In genomic region chr3:170703121-170703588, GRCh38 we compare ENCODE assay signal across 1 cellular context.
TF ChIP-seq lines count a peak whose summit lies in the region.

No MANE protein-coding gene starts in this region.

TF ChIP-seq in K562, 482 proteins besides CTCF, POLR2A, EP300 and RAD21 (continued from another document and continues in another):
- TF ChIP-seq ZMIZ1 (IDR thresholded peaks at IDR 0.05; ENCODE audit: low read depth in 2 of 2, low read length in 2 of 2) (peak in 1 of 2 experiments; percentile 42; a peak in 1 of 4 replicates), ZNF217 (CRISPR knock-in tag; IDR thresholded peaks at IDR 0.05) (no peak), TCF3 (CRISPR knock-in tag; IDR thresholded peaks at IDR 0.05) (peak; percentile 80), JUNB (CRISPR knock-in tag; conservative IDR thresholded peaks at IDR 0.05) (no peak), RFX5 (IDR thresholded peaks at IDR 0.05; ENCODE audit: low read depth, low read length) (no peak), AFF1 (IDR thresholded peaks at IDR 0.05; ENCODE audit: low read depth in 1 of 2, partially characterized antibody in 2 of 2) (no peak), NFE2 (IDR thresholded peaks at IDR 0.05; ENCODE audit: low read depth) (peak; percentile 17; the same call in 1 of the 2 replicates), MTA1 (IDR thresholded peaks at IDR 0.05; ENCODE audit: borderline replicate concordance) (no peak), MYC (IDR thresholded peaks at IDR 0.05; ENCODE audit: low read depth, low read length) (peak; percentile 81), MYC (CRISPR knock-in tag; IDR thresholded peaks at IDR 0.05; ENCODE audit: borderline replicate concordance, low read depth) (no peak), MCM7 (IDR thresholded peaks at IDR 0.05) (no peak), BRF1 (IDR thresholded peaks at IDR 0.05; ENCODE audit: borderline replicate concordance, extremely low read depth, insufficient read length) (no peak), ZFX (CRISPR knock-in tag; IDR thresholded peaks at IDR 0.05) (no peak), RBM39 (optimal IDR thresholded peaks at IDR 0.05; ENCODE audit: low read depth, low read length) (no peak), PRPF4 (IDR thresholded peaks at IDR 0.05; ENCODE audit: insufficient read depth, low read depth, low read length, poor library complexity, severe bottlenecking) (no peak), EP400 (IDR thresholded peaks at IDR 0.05) (peak; percentile 55), GATAD2A (IDR thresholded peaks at IDR 0.05) (no peak), MEF2A (IDR thresholded peaks at IDR 0.05; ENCODE audit: control insufficient read depth, low read depth, low read length) (no peak), SMAD3 (CRISPR knock-in tag; conservative IDR thresholded peaks at IDR 0.05) (no peak), HDAC8 (tag; IDR thresholded peaks at IDR 0.05) (no peak), ARID4B (CRISPR knock-in tag; IDR thresholded peaks at IDR 0.05) (no peak), U2AF1 (optimal IDR thresholded peaks at IDR 0.05; ENCODE audit: low read depth, low read length) (no peak), ZNF23 (CRISPR knock-in tag; IDR thresholded peaks at IDR 0.05) (0 out of 2 replicates have a peak, but pooled peaks have one; percentile 21), SPI1 (IDR thresholded peaks at IDR 0.05; ENCODE audit: borderline replicate concordance, low read depth, low read length) (no peak; the same call in 1 of the 2 replicates), TBL1XR1 (IDR thresholded peaks at IDR 0.05; ENCODE audit: low read length in 2 of 2) (0 out of 4 replicates have a peak, but pooled peaks of 1 of the 2 experiments have one; percentile 14), EZH2 (IDR thresholded peaks at IDR 0.05; ENCODE audit: borderline replicate concordance, low read depth, low read length) (no peak), DPF2 (IDR thresholded peaks at IDR 0.05) (peak; percentile 94), HDAC1 (IDR thresholded peaks at IDR 0.05) (0 out of 4 replicates have a peak, but pooled peaks of 1 of the 2 experiments have one; percentile 24), CHD2 (IDR thresholded peaks at IDR 0.05; ENCODE audit: low read depth, low read length) (no peak), SLC30A9 (CRISPR knock-in tag; IDR thresholded peaks at IDR 0.05) (no peak), BHLHE40 (IDR thresholded peaks at IDR 0.05; ENCODE audit: low read length) (no peak), ZNF263 (CRISPR knock-in tag; IDR thresholded peaks at IDR 0.05; ENCODE audit: borderline replicate concordance) (no peak), HMGXB4 (CRISPR knock-in tag; IDR thresholded peaks at IDR 0.05) (no peak), ZZZ3 (IDR thresholded peaks at IDR 0.05) (no peak), ADNP (tag; IDR thresholded peaks at IDR 0.05) (no peak)
- TF ChIP-seq, protein P1, sequence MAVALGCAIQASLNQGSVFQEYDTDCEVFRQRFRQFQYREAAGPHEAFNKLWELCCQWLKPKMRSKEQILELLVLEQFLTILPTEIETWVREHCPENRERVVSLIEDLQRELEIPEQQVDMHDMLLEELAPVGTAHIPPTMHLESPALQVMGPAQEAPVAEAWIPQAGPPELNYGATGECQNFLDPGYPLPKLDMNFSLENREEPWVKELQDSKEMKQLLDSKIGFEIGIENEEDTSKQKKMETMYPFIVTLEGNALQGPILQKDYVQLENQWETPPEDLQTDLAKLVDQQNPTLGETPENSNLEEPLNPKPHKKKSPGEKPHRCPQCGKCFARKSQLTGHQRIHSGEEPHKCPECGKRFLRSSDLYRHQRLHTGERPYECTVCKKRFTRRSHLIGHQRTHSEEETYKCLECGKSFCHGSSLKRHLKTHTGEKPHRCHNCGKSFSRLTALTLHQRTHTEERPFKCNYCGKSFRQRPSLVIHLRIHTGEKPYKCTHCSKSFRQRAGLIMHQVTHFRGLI (CRISPR knock-in tag; IDR thresholded peaks at IDR 0.05) = no peak
- TF ChIP-seq, protein P2, sequence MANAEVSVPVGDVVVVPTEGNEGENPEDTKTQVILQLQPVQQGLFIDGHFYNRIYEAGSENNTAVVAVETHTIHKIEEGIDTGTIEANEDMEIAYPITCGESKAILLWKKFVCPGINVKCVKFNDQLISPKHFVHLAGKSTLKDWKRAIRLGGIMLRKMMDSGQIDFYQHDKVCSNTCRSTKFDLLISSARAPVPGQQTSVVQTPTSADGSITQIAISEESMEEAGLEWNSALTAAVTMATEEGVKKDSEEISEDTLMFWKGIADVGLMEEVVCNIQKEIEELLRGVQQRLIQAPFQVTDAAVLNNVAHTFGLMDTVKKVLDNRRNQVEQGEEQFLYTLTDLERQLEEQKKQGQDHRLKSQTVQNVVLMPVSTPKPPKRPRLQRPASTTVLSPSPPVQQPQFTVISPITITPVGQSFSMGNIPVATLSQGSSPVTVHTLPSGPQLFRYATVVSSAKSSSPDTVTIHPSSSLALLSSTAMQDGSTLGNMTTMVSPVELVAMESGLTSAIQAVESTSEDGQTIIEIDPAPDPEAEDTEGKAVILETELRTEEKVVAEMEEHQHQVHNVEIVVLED (CRISPR knock-in tag; IDR thresholded peaks at IDR 0.05) = no peak
- TF ChIP-seq, protein P3, sequence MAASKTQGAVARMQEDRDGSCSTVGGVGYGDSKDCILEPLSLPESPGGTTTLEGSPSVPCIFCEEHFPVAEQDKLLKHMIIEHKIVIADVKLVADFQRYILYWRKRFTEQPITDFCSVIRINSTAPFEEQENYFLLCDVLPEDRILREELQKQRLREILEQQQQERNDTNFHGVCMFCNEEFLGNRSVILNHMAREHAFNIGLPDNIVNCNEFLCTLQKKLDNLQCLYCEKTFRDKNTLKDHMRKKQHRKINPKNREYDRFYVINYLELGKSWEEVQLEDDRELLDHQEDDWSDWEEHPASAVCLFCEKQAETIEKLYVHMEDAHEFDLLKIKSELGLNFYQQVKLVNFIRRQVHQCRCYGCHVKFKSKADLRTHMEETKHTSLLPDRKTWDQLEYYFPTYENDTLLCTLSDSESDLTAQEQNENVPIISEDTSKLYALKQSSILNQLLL (CRISPR knock-in tag; IDR thresholded peaks at IDR 0.05; ENCODE audit: borderline replicate concordance) = no peak
- TF ChIP-seq, protein P4, sequence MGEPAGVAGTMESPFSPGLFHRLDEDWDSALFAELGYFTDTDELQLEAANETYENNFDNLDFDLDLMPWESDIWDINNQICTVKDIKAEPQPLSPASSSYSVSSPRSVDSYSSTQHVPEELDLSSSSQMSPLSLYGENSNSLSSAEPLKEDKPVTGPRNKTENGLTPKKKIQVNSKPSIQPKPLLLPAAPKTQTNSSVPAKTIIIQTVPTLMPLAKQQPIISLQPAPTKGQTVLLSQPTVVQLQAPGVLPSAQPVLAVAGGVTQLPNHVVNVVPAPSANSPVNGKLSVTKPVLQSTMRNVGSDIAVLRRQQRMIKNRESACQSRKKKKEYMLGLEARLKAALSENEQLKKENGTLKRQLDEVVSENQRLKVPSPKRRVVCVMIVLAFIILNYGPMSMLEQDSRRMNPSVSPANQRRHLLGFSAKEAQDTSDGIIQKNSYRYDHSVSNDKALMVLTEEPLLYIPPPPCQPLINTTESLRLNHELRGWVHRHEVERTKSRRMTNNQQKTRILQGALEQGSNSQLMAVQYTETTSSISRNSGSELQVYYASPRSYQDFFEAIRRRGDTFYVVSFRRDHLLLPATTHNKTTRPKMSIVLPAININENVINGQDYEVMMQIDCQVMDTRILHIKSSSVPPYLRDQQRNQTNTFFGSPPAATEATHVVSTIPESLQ (CRISPR knock-in tag; IDR thresholded peaks at IDR 0.05) = no peak
- TF ChIP-seq, protein P5, sequence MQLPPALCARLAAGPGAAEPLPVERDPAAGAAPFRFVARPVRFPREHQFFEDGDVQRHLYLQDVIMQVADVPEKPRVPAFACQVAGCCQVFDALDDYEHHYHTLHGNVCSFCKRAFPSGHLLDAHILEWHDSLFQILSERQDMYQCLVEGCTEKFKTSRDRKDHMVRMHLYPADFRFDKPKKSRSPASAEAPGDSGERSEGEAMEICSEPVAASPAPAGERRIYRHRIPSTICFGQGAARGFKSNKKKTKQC (CRISPR knock-in tag; IDR thresholded peaks at IDR 0.05) = no peak
